Comparison of ENCODE assay signal across 8 cellular contexts in the genomic region with DNA sequence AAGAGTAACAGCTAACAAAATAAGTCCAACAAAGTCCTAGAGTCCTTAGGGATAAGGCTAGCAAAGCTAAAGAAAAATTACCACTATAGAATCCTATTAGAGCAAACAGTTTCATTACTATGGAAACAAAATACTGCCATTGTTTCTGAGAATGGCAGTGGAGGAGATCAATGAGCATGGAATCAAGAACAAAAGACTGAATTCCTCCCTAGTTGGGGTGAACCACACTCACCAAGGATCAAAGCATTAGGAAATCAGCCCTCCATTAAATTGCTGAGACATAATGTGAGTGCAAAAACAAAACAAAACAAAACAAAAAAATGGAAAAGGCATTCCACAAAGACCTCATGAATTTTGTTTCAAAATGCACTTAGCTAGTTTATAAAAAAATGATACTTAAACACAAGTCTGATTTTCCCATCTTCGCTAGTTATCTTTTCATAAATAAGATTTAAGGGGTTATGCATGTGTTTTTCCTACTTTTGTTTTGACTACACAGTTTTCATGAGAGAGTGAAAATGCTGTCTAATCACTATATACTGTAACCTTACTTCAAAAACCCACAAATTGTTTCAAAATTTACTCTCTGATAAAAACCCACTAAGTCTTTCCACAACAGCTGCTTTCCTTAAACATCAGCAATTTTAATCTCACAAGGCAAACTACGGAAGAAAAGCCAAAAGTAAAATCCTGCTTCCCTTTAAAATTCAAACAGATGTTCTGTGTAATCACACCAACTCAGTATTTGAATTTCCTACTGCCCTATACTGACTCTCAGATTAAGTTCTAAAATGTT. TPM values are rescaled to one million over a fixed set of nuclear protein-coding genes. Genes with fewer than 3 reads are reported as not detected.
DNase-seq lines count a peak whose midpoint lies in the region; ATAC-seq, FAIRE-seq and TF ChIP-seq lines count a peak whose summit lies in the region.

No MANE protein-coding gene starts in this region.

- H3K9me3 Mint-ChIP-seq in activated naive CD4-positive, alpha-beta T cell treated with anti-CD3 and anti-CD28 coated beads, Interleukin-2, amount 50 U/mL, for 24 hours: peaks cover 7% of the 10 kb centered on the region

- H3K4me2 ChIP-seq in K562 (ENCODE audit: insufficient read depth, low read length): no peak overlapping the region

- TF ChIP-seq POLR2A in K562 (conservative IDR thresholded peaks at IDR 0.05): no peak

- TF ChIP-seq CTCF in K562 (IDR thresholded peaks at IDR 0.05 in 2 of 3, conservative IDR thresholded peaks at IDR 0.05 in 1 of 3; ENCODE audit: insufficient read depth in 2 of 3, low read depth in 1 of 3, low read length in 3 of 3): no peak

- H3K27me3 Mint-ChIP-seq in activated naive CD4-positive, alpha-beta T cell treated with anti-CD3 and anti-CD28 coated beads, Interleukin-2, amount 50 U/mL, for 24 hours: no peaks in the 10 kb centered on the region

- H2AFZ ChIP-seq in K562 (ENCODE audit: low read depth, low read length): no peak overlapping the region; the same call in 1 of the 2 replicates

- H3K27me3 ChIP-seq in K562 (ENCODE audit: control insufficient read depth in 2 of 2, insufficient read depth in 2 of 2, low read length in 2 of 2): no peaks in the 10 kb centered on the region

- no peaks in the 10 kb centered on the region for H3K36me3 ChIP-seq in K562 (ENCODE audit: control insufficient read depth, insufficient read depth, low read length)

- WGBS in K562 (ENCODE audit: insufficient coverage, low coverage, missing lambda C conversion rate): 51% methylated on average over 2 of the region's 2 CpGs

- peaks cover 8% of the 10 kb centered on the region for H3K9me3 ChIP-seq in K562 (replicated peaks; ENCODE audit: control insufficient read depth, insufficient read depth, low read depth, low read length)

- H3K4me3 Mint-ChIP-seq in activated naive CD4-positive, alpha-beta T cell treated with anti-CD3 and anti-CD28 coated beads, Interleukin-2, amount 50 U/mL, for 24 hours: peak overlapping the region; percentile 19

- no peak overlapping the region for H3K4me3 ChIP-seq in K562

- POLR2A ChIA-PET in K562 (lab: Yijun Ruan, JAX): interaction anchor here (0.6 to 4.0 kb wide), 8 partner anchors 8 to 455 kb away, joined by 3 to 25 read pairs (median 4); a partner anchor contains a TSS

- BruUV-seq in K562 (replicated peaks; lab: Mats Ljungman, UMichigan): no TSS peak

- FAIRE-seq in K562 (lab: Jason Lieb, UNC) (no peak), islet of Langerhans (lab: Jason Lieb, UNC) (peak; percentile 45)

- ATAC-seq in K562 (no peak), GM18517 (IDR thresholded peaks at IDR 0.05; ENCODE audit: unreplicated experiment) (no peak)

- in situ Hi-C loops in K562 (cut with MboI): no loop called here

- no peak overlapping the region for H3K9ac ChIP-seq in K562 (ENCODE audit: insufficient read depth in 1 of 2, low read depth in 2 of 2, low read length in 2 of 2)

- CTCF ChIA-PET in K562 (lab: Yijun Ruan, JAX; ENCODE audit: low intra/inter-chr PET ratio): no interaction called here

- no peak for TF ChIP-seq EP300 in K562 (IDR thresholded peaks at IDR 0.05; ENCODE audit: low read length)

- peaks cover 26% of the 10 kb centered on the region for H3K36me3 Mint-ChIP-seq in activated naive CD4-positive, alpha-beta T cell treated with anti-CD3 and anti-CD28 coated beads, Interleukin-2, amount 50 U/mL, for 24 hours

- TF ChIP-seq RAD21 in K562 (CRISPR knock-in tag; conservative IDR thresholded peaks at IDR 0.05 in 1 of 2, IDR thresholded peaks at IDR 0.05 in 1 of 2): no peak

- no peaks in the 10 kb centered on the region for H4K20me1 ChIP-seq in K562 (replicated peaks; ENCODE audit: control insufficient read depth, insufficient read depth, low read length)

- peak overlapping the region; percentile 84 for H3K27ac Mint-ChIP-seq in activated naive CD4-positive, alpha-beta T cell treated with anti-CD3 and anti-CD28 coated beads, Interleukin-2, amount 50 U/mL, for 24 hours

- peaks cover 5 to 21% of the 10 kb centered on the region in 2 experiments; a peak in 4 of 5 replicates for H3K4me1 ChIP-seq in K562 (replicated peaks in 1 of 2; ENCODE audit: control insufficient read depth in 2 of 2, insufficient read depth in 2 of 2, low read length in 2 of 2)

- H3K9me1 ChIP-seq in K562 (ENCODE audit: control insufficient read depth, insufficient read depth, low read length): no peaks in the 10 kb centered on the region

- H3K79me2 ChIP-seq in K562 (ENCODE audit: control insufficient read depth, insufficient read depth, low read length): peaks cover 16% of the 10 kb centered on the region

- H3K27ac ChIP-seq in K562 (ENCODE audit: extremely low read depth, low read depth, low read length): peak overlapping the region; percentile 60; the same call in 1 of the 3 replicates

- intact Hi-C loops in K562 (cut with micrococcal nuclease): no loop called here

- H3K4me1 Mint-ChIP-seq in activated naive CD4-positive, alpha-beta T cell treated with anti-CD3 and anti-CD28 coated beads, Interleukin-2, amount 50 U/mL, for 24 hours: peaks cover 73% of the 10 kb centered on the region

- no peak for DNase-seq in activated naive CD4-positive, alpha-beta T cell treated with Interleukin-2 at 50 U/mL for 16 hours
- no peak for DNase-seq in K562 (ENCODE audit: extremely low read depth in 1 of 4, low spot score in 3 of 4)
- no peak for DNase-seq in NCI-H187 (lab: John Stamatoyannopoulos, UW)
- DNase-seq in midbrain (lab: John Stamatoyannopoulos, UW): no peak
- no peak for DNase-seq in NCI-H2171 treated with DMSO at 0.1 percent for 48 hours (lab: John Stamatoyannopoulos, UW)

TF ChIP-seq in K562, 482 proteins besides CTCF, POLR2A, EP300 and RAD21:
- TF ChIP-seq C11orf30 (IDR thresholded peaks at IDR 0.05; ENCODE audit: low read depth): peak; percentile 44; the same call in 1 of the 2 replicates
- TF ChIP-seq ZNF316 (IDR thresholded peaks at IDR 0.05): peak; percentile 61; the same call in 1 of the 2 replicates
- TF ChIP-seq NFE2L1 (tag; IDR thresholded peaks at IDR 0.05; ENCODE audit: borderline replicate concordance, low read depth): no peak
- 0 out of 2 replicates have a peak, but pooled peaks have one; percentile 15 for TF ChIP-seq MAFG (tag; conservative IDR thresholded peaks at IDR 0.05)
- TF ChIP-seq CBFA2T3 (IDR thresholded peaks at IDR 0.05): 0 out of 2 replicates have a peak, but pooled peaks have one; percentile 6
- TF ChIP-seq NFYB (IDR thresholded peaks at IDR 0.05; ENCODE audit: extremely low read depth, insufficient read length): no peak
TF ChIP-seq in K562: peak in this region for 4.

RNA-seq across cellular contexts. Expression of a gene that starts 9.7 kb away (rescaled TPM):
- 17.1 and 21.7 TPM in 2 replicates for total RNA-seq in K562 (2011; cell fraction: chromatin; rRNA removed; ENCODE audit: low replicate concordance)
- total RNA-seq in K562 (2011; cell fraction: nucleolus; rRNA removed): 10.0 TPM in 2 replicates
- total RNA-seq in K562 (2011; cell fraction: nucleoplasm; rRNA removed): 14.9 and 22.2 TPM in 2 replicates
- total RNA-seq in K562 (2014; rRNA removed) (1.9 and 2.9 TPM in 2 replicates), K562 (2014; rRNA removed; fragmentation: Illumina TruSeq; extraction: Trizol) (5.2 and 5.4 TPM in 2 replicates), K562 (2015; rRNA removed; fragmentation: Illumina TruSeq; extraction: Trizol) (4.6 TPM in 2 replicates), K562 (2021) (7.2 and 7.9 TPM in 2 replicates)
- polyA plus RNA-seq in K562 (2011; rRNA removed) (6.5 and 7.6 TPM in 2 replicates), K562 (2014; fragmentation: Illumina TruSeq; extraction: Trizol) (3.7 TPM in 2 replicates), K562 (2014; fragmentation: Nextera tagmentation; extraction: Ambion mirVana) (1 to 10 TPM; 1.4 to 2.7 TPM), K562 (2014; rRNA removed) (3.1 and 3.6 TPM in 2 replicates)
- polyA plus RNA-seq in K562 (2011; cell fraction: cytosol; rRNA removed): 3.7 and 5.7 TPM in 2 replicates
- 4.2 and 5.2 TPM in 2 replicates for polyA plus RNA-seq in K562 (2011; cell fraction: nucleus; rRNA removed)
- polyA plus RNA-seq in K562 (2012): 2.9 TPM in 2 replicates
- polyA minus RNA-seq in K562 (2011; rRNA and poly(A)+ RNA removed): 9.3 and 10.0 TPM in 2 replicates
- 4.6 and 6.7 TPM in 2 replicates for polyA minus RNA-seq in K562 (2011; cell fraction: cytosol; rRNA and poly(A)+ RNA removed)
- polyA minus RNA-seq in K562 (2011; cell fraction: nucleus; rRNA and poly(A)+ RNA removed): 3.4 and 10.7 TPM in 2 replicates
